Comparison of ENCODE assay signal across 8 cellular contexts in genomic region chr6:118748311-118749062, GRCh38.
DNase-seq lines count a peak whose midpoint lies in the region; ATAC-seq and TF ChIP-seq lines count a peak whose summit lies in the region.

No MANE protein-coding gene starts in this region.

- H3K27me3 ChIP-seq in mesenchymal stem cell (ENCODE audit: control insufficient read depth in 1 of 2, insufficient read depth in 1 of 2, low read length in 2 of 2) (no peaks in the 10 kb centered on the region), tibial artery (no peaks in the 10 kb centered on the region)

- no peak overlapping the region for H3K27ac Mint-ChIP-seq in type B pancreatic cell

- WGBS in mesenchymal stem cell, result 41% methylated on average over 9 of the region's 9 CpGs

- DNase-seq in COLO829 (ENCODE audit: low spot score), result peak; percentile 40
- peak; percentile 78 for DNase-seq in NCI-H1436 treated with DMSO at 0.1 percent for 48 hours (lab: John Stamatoyannopoulos, UW)
- DNase-seq in amygdala (lab: John Stamatoyannopoulos, UW), result peak in 36 of 56 donors; percentile 10 to 61 (median 34)
- peak; percentile 11 for DNase-seq in mesenchymal stem cell
- no peak for DNase-seq in tibial artery
- DNase-seq in type B pancreatic cell (ENCODE audit: extremely low spot score, unreplicated experiment), result no peak
- DNase-seq in activated naive CD4-positive, alpha-beta T cell treated with anti-CD3 and anti-CD28 coated beads, Interleukin-2, amount 50 U/mL, for 16 hours, result no peak

- H3K18ac ChIP-seq in mesenchymal stem cell (ENCODE audit: low read depth in 1 of 2, low read length in 2 of 2), result peak overlapping the region in 1 of 2 experiments; percentile 51

- no peaks in the 10 kb centered on the region for H3K36me3 Mint-ChIP-seq in type B pancreatic cell

- H3K79me1 ChIP-seq in mesenchymal stem cell (replicated peaks; ENCODE audit: low read length, poor library complexity, severe bottlenecking), result no peaks in the 10 kb centered on the region

- H3K36me3 ChIP-seq in mesenchymal stem cell (ENCODE audit: control insufficient read depth in 1 of 2, insufficient read depth in 2 of 2, low read depth in 1 of 2, low read length in 2 of 2) (no peaks in the 10 kb centered on the region), tibial artery (no peaks in the 10 kb centered on the region)

- H4K91ac ChIP-seq in mesenchymal stem cell (ENCODE audit: low read length), result no peak overlapping the region

- no peaks in the 10 kb centered on the region for H3K27me3 Mint-ChIP-seq in type B pancreatic cell

- TF ChIP-seq CTCF in tibial artery (IDR thresholded peaks at IDR 0.05) (no peak), type B pancreatic cell (conservative IDR thresholded peaks at IDR 0.05) (no peak)

- H2BK15ac ChIP-seq in mesenchymal stem cell (ENCODE audit: low read depth, poor library complexity, severe bottlenecking), result no peak overlapping the region

- intact Hi-C loops in tibial artery (cut with DNase I; ENCODE audit: low total_unique reads), result no loop called here

- peak overlapping the region in 1 of 2 experiments; percentile 75 for H3K14ac ChIP-seq in mesenchymal stem cell (ENCODE audit: low read length in 2 of 2)

- no peak overlapping the region for H3K23ac ChIP-seq in mesenchymal stem cell (ENCODE audit: low read length in 2 of 2)

- H3K4me3 ChIP-seq in mesenchymal stem cell (ENCODE audit: insufficient read depth in 1 of 2, low read depth in 1 of 2, low read length in 2 of 2), result peak overlapping the region in 1 of 2 experiments; percentile 49
- H3K4me3 ChIP-seq in tibial artery, result peak overlapping the region in 1 of 2 donors; percentile 42

- H3K4me2 ChIP-seq in mesenchymal stem cell (ENCODE audit: low read length, poor library complexity, severe bottlenecking), result no peak overlapping the region

- H3K4me1 Mint-ChIP-seq in type B pancreatic cell (ENCODE audit: unreplicated experiment), result peaks cover 6% of the 10 kb centered on the region

- H2AFZ ChIP-seq in mesenchymal stem cell (ENCODE audit: low read depth, low read length), result peak overlapping the region; percentile 61

- peak overlapping the region; percentile 30 for H4K8ac ChIP-seq in mesenchymal stem cell (ENCODE audit: low read length)

- H2BK120ac ChIP-seq in mesenchymal stem cell (ENCODE audit: low read depth, low read length), result no peak overlapping the region

- no peak overlapping the region for H2AK5ac ChIP-seq in mesenchymal stem cell (ENCODE audit: low read length, severe bottlenecking)

- H3K9me3 Mint-ChIP-seq in type B pancreatic cell, result no peaks in the 10 kb centered on the region

- no peak overlapping the region for H3K4me3 Mint-ChIP-seq in type B pancreatic cell

- H2BK5ac ChIP-seq in mesenchymal stem cell (ENCODE audit: low read depth, low read length, poor library complexity, severe bottlenecking), result no peak overlapping the region

- no peak overlapping the region for H3K4ac ChIP-seq in mesenchymal stem cell (ENCODE audit: low read depth in 1 of 2, low read length in 2 of 2)

- no peak overlapping the region for H3K27ac ChIP-seq in mesenchymal stem cell (ENCODE audit: low read length, poor library complexity, severe bottlenecking)
- no peak overlapping the region for H3K27ac ChIP-seq in tibial artery

- peak overlapping the region; percentile 46 for H3K9ac ChIP-seq in mesenchymal stem cell (ENCODE audit: low read length)

- H2BK12ac ChIP-seq in mesenchymal stem cell (ENCODE audit: low read length in 2 of 2), result peak overlapping the region in 1 of 2 experiments; percentile 38

- ATAC-seq in HG03432 (IDR thresholded peaks at IDR 0.05; ENCODE audit: unreplicated experiment), result no peak

- H3K9me3 ChIP-seq in mesenchymal stem cell (ENCODE audit: control insufficient read depth, low read length) (no peaks in the 10 kb centered on the region), tibial artery (no peaks in the 10 kb centered on the region)

- H3K4me1 ChIP-seq in mesenchymal stem cell (ENCODE audit: control insufficient read depth, insufficient read depth, low read depth, low read length), result peaks cover 3% of the 10 kb centered on the region
- peaks cover 0 to 10% (median 3%) of the 10 kb centered on the region in 4 donors for H3K4me1 ChIP-seq in tibial artery

Comparison
In these comparisons a context has a peak if more than half of its experiments do, and no peak if none do; other contexts are left out.
1. DNase-seq: peak in COLO829 (single experiment), NCI-H1436 treated with DMSO at 0.1 percent for 48 hours (single experiment), amygdala (36 of 56) and mesenchymal stem cell (single experiment); none in tibial artery (0 of 2), type B pancreatic cell (single experiment) and activated naive CD4-positive, alpha-beta T cell treated with anti-CD3 and anti-CD28 coated beads, Interleukin-2, amount 50 U/mL, for 16 hours (single experiment).